In genomic region chr18:32158108-32158624, GRCh38 we compare ENCODE assay signal across 8 cellular contexts. TPM values are rescaled to one million over a fixed set of nuclear protein-coding genes. Genes with fewer than 3 reads are reported as not detected.
DNase-seq lines count a peak whose midpoint lies in the region; ATAC-seq and TF ChIP-seq lines count a peak whose summit lies in the region.

No MANE protein-coding gene starts in this region.

- peak; percentile 87 for DNase-seq in KBM-7
- peak; percentile 75 for DNase-seq in PC-3
- DNase-seq in activated T-cell treated with anti-CD3 and anti-CD28 coated beads, Interleukin-2, amount 50 U/mL, for 24 hours, result peak; percentile 73
- DNase-seq in esophagus squamous epithelium (lab: John Stamatoyannopoulos, UW), result no peak
- DNase-seq in stimulated activated naive CD8-positive, alpha-beta T cell treated with anti-CD3 and anti-CD28 coated beads, Interleukin-15, Interleukin-2, amounts not matched to agents 100 U/mL and 50 U/mL, for 24 hours, result peak; percentile 64

- TF ChIP-seq POLR2A in esophagus squamous epithelium (IDR thresholded peaks at IDR 0.05), result no peak

- H3K4me3 ChIP-seq in DOHH2 (ENCODE audit: low read length), result 0 out of 2 replicates have a peak overlapping the region, but pooled peaks have one; percentile 20
- H3K4me3 ChIP-seq in PC-3 (ENCODE audit: low read length), result peak overlapping the region; percentile 54; the same call in 1 of the 2 replicates
- peak overlapping the region in 2 of 4 donors; percentile 27 to 51 for H3K4me3 ChIP-seq in esophagus squamous epithelium

- TF ChIP-seq CTCF in DOHH2 (IDR thresholded peaks at IDR 0.05; ENCODE audit: low read depth, low read length, poor library complexity, severe bottlenecking), result peak; percentile 87
- TF ChIP-seq CTCF in PC-3 (conservative IDR thresholded peaks at IDR 0.05; ENCODE audit: low read depth, low read length), result peak; percentile 66
- TF ChIP-seq CTCF in esophagus squamous epithelium (IDR thresholded peaks at IDR 0.05), result peak; percentile 76 to 86 (median 84)
- peak; percentile 69 to 88 (median 83) for TF ChIP-seq CTCF in nephron (IDR thresholded peaks at IDR 0.05; ENCODE audit: unreplicated experiment in 3 of 3)

- H3K79me2 ChIP-seq in DOHH2 (ENCODE audit: control insufficient read depth, low read length) (no peaks in the 10 kb centered on the region), PC-3 (ENCODE audit: low read length) (no peaks in the 10 kb centered on the region)

- 6 to 7% methylated on average over 21 to 22 of the region's 22 CpGs for WGBS in esophagus squamous epithelium, 2 donors

- H3K9ac ChIP-seq in PC-3 (ENCODE audit: low read length), result no peak overlapping the region

- H3K27ac ChIP-seq in DOHH2 (ENCODE audit: low read depth, low read length) (no peak overlapping the region), PC-3 (ENCODE audit: low read length) (no peak overlapping the region), esophagus squamous epithelium (no peak overlapping the region)

- H3K4me1 ChIP-seq in DOHH2 (ENCODE audit: control insufficient read depth, low read length) (0 out of 2 replicates have a peak, but pooled peaks cover 3% of the 10 kb centered on the region), PC-3 (ENCODE audit: insufficient read depth, low read length) (no peaks in the 10 kb centered on the region), esophagus squamous epithelium (peaks cover 4 to 7% (median 5%) of the 10 kb centered on the region in 3 donors)

- H3K36me3 ChIP-seq in DOHH2 (ENCODE audit: control insufficient read depth, low read length) (no peaks in the 10 kb centered on the region), PC-3 (ENCODE audit: low read depth, low read length) (no peaks in the 10 kb centered on the region), esophagus squamous epithelium (no peaks in the 10 kb centered on the region)

- peak; percentile 88 for ATAC-seq in GM21786 (IDR thresholded peaks at IDR 0.05; ENCODE audit: unreplicated experiment)
- peak; percentile 95 for ATAC-seq in PC-3
- peak; percentile 89 for ATAC-seq in stimulated activated naive CD8-positive, alpha-beta T cell treated with anti-CD3 and anti-CD28 coated beads, Interleukin-15, Interleukin-2, amounts not matched to agents 100 U/mL and 50 U/mL, for 24 hours

- POLR2A ChIA-PET in PC-3 (lab: Charles Lee; ENCODE audit: unreplicated experiment), result interaction anchor here (0.6 to 0.7 kb wide), 2 partner anchors 215 to 397 kb away, joined by 4 read pairs; no protein-coding TSS in a partner anchor

- peak overlapping the region; percentile 60 for H3K4me3 Mint-ChIP-seq in activated T-cell treated with anti-CD3 and anti-CD28 coated beads, Interleukin-2, amount 50 U/mL, for 24 hours
- H3K4me3 Mint-ChIP-seq in nephron, result peak overlapping the region; percentile 65 to 74 (median 71)

- CTCF ChIA-PET in PC-3 (lab: Charles Lee), result interaction anchor here (0.5 to 1.4 kb wide), 10 partner anchors 40 to 409 kb away, joined by 3 to 17 read pairs (median 6); partner anchors contain the start of gene GAREM1

- peaks cover 6% of the 10 kb centered on the region for H3K27me3 Mint-ChIP-seq in activated T-cell treated with anti-CD3 and anti-CD28 coated beads, Interleukin-2, amount 50 U/mL, for 24 hours
- no peaks in the 10 kb centered on the region for H3K27me3 Mint-ChIP-seq in nephron (ENCODE audit: low read depth)

- no peaks in the 10 kb centered on the region for H3K36me3 Mint-ChIP-seq in activated T-cell treated with anti-CD3 and anti-CD28 coated beads, Interleukin-2, amount 50 U/mL, for 24 hours (ENCODE audit: low read depth)
- no peaks in the 10 kb centered on the region for H3K36me3 Mint-ChIP-seq in nephron (ENCODE audit: low read depth)

- no peaks in the 10 kb centered on the region for H3F3A ChIP-seq in DOHH2 (ENCODE audit: control insufficient read depth, insufficient read depth)
- no peaks in the 10 kb centered on the region for H3F3A ChIP-seq in PC-3 (ENCODE audit: low read length, unreplicated experiment)

- H4K20me1 ChIP-seq in DOHH2 (ENCODE audit: control insufficient read depth, insufficient read depth, low read depth, low read length) (no peaks in the 10 kb centered on the region), PC-3 (ENCODE audit: low read length) (no peaks in the 10 kb centered on the region)

- H3K27ac Mint-ChIP-seq in activated T-cell treated with anti-CD3 and anti-CD28 coated beads, Interleukin-2, amount 50 U/mL, for 24 hours, result no peak overlapping the region
- peak overlapping the region in 1 of 3 experiments; percentile 3 for H3K27ac Mint-ChIP-seq in nephron

- intact Hi-C loops in PC-3 (cut with micrococcal nuclease), result loop anchor here (1.0 to 2.0 kb wide), 3 partner anchors 113 to 394 kb away; partner anchors contain the start of gene GAREM1
- intact Hi-C loops in esophagus squamous epithelium (cut with DNase I), result loop anchor here (5.0 kb wide), 1 partner anchor 394 kb away; no protein-coding TSS in a partner anchor

- peak overlapping the region; percentile 61 for H2AFZ ChIP-seq in PC-3 (ENCODE audit: low read length)

- no TSS peak for BruUV-seq in PC-3 (replicated peaks; lab: Mats Ljungman, UMichigan)

- in situ Hi-C loops in KBM-7 (cut with MboI; ENCODE audit: low pct_unique_long_range_greater_than_20kb, low sequenced_read_pairs), result loop anchor here (25.0 kb wide), 1 partner anchor 404 kb away; no protein-coding TSS in a partner anchor

- peak overlapping the region; percentile 55 for H3K4me2 ChIP-seq in DOHH2 (ENCODE audit: low read length)
- peak overlapping the region; percentile 76 for H3K4me2 ChIP-seq in PC-3 (ENCODE audit: low read length)

- no peaks in the 10 kb centered on the region for H3K9me2 ChIP-seq in DOHH2 (replicated peaks; ENCODE audit: control insufficient read depth, low read length)
- H3K9me2 ChIP-seq in PC-3 (replicated peaks; ENCODE audit: low read length), result no peaks in the 10 kb centered on the region

- no peaks in the 10 kb centered on the region for H3K9me3 Mint-ChIP-seq in activated T-cell treated with anti-CD3 and anti-CD28 coated beads, Interleukin-2, amount 50 U/mL, for 24 hours
- H3K9me3 Mint-ChIP-seq in nephron, result no peaks in the 10 kb centered on the region

- H3K4me1 Mint-ChIP-seq in activated T-cell treated with anti-CD3 and anti-CD28 coated beads, Interleukin-2, amount 50 U/mL, for 24 hours (ENCODE audit: low read depth), result peaks cover 8% of the 10 kb centered on the region
- H3K4me1 Mint-ChIP-seq in nephron, result peaks cover 5% of the 10 kb centered on the region

- no peaks in the 10 kb centered on the region for H3K9me3 ChIP-seq in DOHH2 (ENCODE audit: control insufficient read depth, insufficient read depth, low read length)
- H3K9me3 ChIP-seq in PC-3 (ENCODE audit: low read length), result no peaks in the 10 kb centered on the region
- no peaks in the 10 kb centered on the region for H3K9me3 ChIP-seq in esophagus squamous epithelium

- peaks cover 4% of the 10 kb centered on the region; the same call in 1 of the 2 replicates for H3K27me3 ChIP-seq in DOHH2 (ENCODE audit: control insufficient read depth, low read length)
- H3K27me3 ChIP-seq in PC-3 (ENCODE audit: low read length), result no peaks in the 10 kb centered on the region
- H3K27me3 ChIP-seq in esophagus squamous epithelium, result peaks cover 0 to 6% (median 0%) of the 10 kb centered on the region in 4 donors

RNA-seq across cellular contexts. Expression of gene MEP1B, which starts 31.7 kb away (rescaled TPM):
- not detected in 2 replicates for total RNA-seq in PC-3 (2014; rRNA removed)
- total RNA-seq in esophagus squamous epithelium, result not detected
